In the genomic region with DNA sequence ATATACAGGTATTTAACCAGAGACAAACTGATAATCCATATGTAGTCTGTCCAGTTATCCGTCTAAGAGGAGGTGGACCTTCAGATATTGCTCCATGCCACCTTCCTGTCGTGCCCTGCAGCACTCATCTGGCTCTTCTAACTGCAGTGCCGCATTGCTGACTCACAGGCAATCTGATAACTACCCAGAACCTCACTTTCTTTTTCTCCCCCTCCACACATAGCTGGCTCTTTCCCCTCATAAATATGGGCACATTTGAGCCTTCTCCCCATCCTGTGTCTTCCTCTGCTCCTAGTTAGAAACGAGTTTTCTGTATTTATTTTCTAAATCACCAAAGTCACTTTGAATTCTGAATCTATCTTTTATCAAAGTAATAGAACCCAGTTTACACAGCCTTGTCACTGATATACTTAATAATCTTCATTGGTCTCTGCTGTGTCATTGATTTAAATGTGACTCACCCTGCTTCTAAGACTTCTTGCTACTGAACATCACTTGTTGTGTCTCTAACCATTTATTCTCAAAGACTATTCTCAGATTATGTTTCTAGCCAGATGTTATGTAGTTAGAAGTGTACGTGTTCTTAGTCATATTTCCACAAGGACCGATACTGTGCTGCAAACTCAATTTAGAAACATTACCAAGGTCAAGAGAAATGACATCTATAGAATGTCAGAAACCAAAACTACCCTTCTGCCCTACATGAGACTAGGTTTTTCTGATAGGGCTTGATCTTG, we compare ENCODE assay signal across 9 cellular contexts. TPM values are rescaled to one million over a fixed set of nuclear protein-coding genes. Genes with fewer than 3 reads are reported as not detected.
A peak's percentile ranks its signal among the peaks of the same experiment; 100 is the strongest.
DNase-seq lines count a peak whose midpoint lies in the region; ATAC-seq and TF ChIP-seq lines count a peak whose summit lies in the region.
"Had no signal": no experiment of that assay in that cellular context is flagged by ENCODE, and none has a peak within 500 bp of the region (broad histone marks: within the 10 kb centered on the region; RNA-seq: fewer than 3 reads in every experiment).

No MANE protein-coding gene starts in this region.

- H3K4me3 ChIP-seq in foreskin fibroblast (ENCODE audit: low read depth in 1 of 2, low read length in 2 of 2) (no peak overlapping the region), mucosa of descending colon (no peak overlapping the region)

- no peaks in the 10 kb centered on the region for H3K36me3 ChIP-seq in mucosa of descending colon (ENCODE audit: low read depth)

- H3K9me3 ChIP-seq in mucosa of descending colon, result no peaks in the 10 kb centered on the region

- intact Hi-C loops in mucosa of descending colon (cut with DNase I, micrococcal nuclease), result no loop called here

- H3K4me1 ChIP-seq in mucosa of descending colon (ENCODE audit: low read depth), result no peaks in the 10 kb centered on the region

- peak; percentile 68 for ATAC-seq in GM18520 (IDR thresholded peaks at IDR 0.05; ENCODE audit: unreplicated experiment)
- peak; percentile 85 for ATAC-seq in GM21619 (IDR thresholded peaks at IDR 0.05; ENCODE audit: unreplicated experiment)
- peak; percentile 83 for ATAC-seq in HG03432 (IDR thresholded peaks at IDR 0.05; ENCODE audit: unreplicated experiment)
- ATAC-seq in mucosa of descending colon, result no peak

- no peak for TF ChIP-seq CTCF in foreskin fibroblast (IDR thresholded peaks at IDR 0.05; ENCODE audit: low read depth, low read length)
- no peak for TF ChIP-seq CTCF in mucosa of descending colon (IDR thresholded peaks at IDR 0.05)

- peak; percentile 13 to 29 for DNase-seq in foreskin fibroblast
- no peak for DNase-seq in NCI-H774 (lab: John Stamatoyannopoulos, UW)
- DNase-seq in SKM-1 (lab: John Stamatoyannopoulos, UW; ENCODE audit: unreplicated experiment), result no peak
- DNase-seq in iPS-NIHi7 (ENCODE audit: extremely low spot score), result no peak
- no peak for DNase-seq in mucosa of descending colon
- DNase-seq: NCI-H1930 had no signal

RNA-seq across cellular contexts. Expression of a gene that starts 17.4 kb away (rescaled TPM):
- total RNA-seq in mucosa of descending colon, result 1 to 10 TPM in 1 of 3 donors, under 1 TPM in 1, not detected in 1; 0.19 to 1.3 TPM

Comparison
In these comparisons a context has a peak if more than half of its experiments do, and no peak if none do; other contexts are left out.
1. DNase-seq: peak in foreskin fibroblast (2 of 2); none in NCI-H774 (single experiment), SKM-1 (single experiment), iPS-NIHi7 (single experiment) and mucosa of descending colon (0 of 3).